1 cellular context compared by ENCODE assay signal in the genomic region with DNA sequence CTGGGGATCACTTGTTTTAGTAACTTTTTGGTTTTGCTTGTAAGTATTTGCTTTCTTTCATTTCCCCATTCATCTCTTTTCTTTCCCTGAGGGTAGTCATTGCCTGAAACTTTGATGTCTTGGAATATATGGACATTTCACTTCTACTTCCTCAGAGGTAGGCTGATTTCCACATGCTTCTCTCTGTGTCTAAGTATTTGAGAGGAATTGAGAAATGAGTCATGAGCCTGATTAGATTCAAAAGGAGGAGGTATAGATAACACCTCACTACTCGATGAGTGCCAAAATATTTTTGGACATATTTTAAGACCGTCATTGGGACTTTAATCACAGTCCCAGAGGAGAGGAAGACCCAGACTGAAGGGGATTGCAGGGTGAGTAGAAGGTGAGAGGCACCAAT.
TF ChIP-seq lines count a peak whose summit lies in the region.

No MANE protein-coding gene starts in this region.

TF ChIP-seq in GM23338, 12 proteins besides CTCF, POLR2A, EP300 and RAD21 (continued from another document):
- TF ChIP-seq, protein P1, sequence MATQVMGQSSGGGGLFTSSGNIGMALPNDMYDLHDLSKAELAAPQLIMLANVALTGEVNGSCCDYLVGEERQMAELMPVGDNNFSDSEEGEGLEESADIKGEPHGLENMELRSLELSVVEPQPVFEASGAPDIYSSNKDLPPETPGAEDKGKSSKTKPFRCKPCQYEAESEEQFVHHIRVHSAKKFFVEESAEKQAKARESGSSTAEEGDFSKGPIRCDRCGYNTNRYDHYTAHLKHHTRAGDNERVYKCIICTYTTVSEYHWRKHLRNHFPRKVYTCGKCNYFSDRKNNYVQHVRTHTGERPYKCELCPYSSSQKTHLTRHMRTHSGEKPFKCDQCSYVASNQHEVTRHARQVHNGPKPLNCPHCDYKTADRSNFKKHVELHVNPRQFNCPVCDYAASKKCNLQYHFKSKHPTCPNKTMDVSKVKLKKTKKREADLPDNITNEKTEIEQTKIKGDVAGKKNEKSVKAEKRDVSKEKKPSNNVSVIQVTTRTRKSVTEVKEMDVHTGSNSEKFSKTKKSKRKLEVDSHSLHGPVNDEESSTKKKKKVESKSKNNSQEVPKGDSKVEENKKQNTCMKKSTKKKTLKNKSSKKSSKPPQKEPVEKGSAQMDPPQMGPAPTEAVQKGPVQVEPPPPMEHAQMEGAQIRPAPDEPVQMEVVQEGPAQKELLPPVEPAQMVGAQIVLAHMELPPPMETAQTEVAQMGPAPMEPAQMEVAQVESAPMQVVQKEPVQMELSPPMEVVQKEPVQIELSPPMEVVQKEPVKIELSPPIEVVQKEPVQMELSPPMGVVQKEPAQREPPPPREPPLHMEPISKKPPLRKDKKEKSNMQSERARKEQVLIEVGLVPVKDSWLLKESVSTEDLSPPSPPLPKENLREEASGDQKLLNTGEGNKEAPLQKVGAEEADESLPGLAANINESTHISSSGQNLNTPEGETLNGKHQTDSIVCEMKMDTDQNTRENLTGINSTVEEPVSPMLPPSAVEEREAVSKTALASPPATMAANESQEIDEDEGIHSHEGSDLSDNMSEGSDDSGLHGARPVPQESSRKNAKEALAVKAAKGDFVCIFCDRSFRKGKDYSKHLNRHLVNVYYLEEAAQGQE (IDR thresholded peaks at IDR 0.05; ENCODE audit: unreplicated experiment): no peak
- no peak for TF ChIP-seq STAT1 (IDR thresholded peaks at IDR 0.05; ENCODE audit: unreplicated experiment)
- TF ChIP-seq, protein P2, sequence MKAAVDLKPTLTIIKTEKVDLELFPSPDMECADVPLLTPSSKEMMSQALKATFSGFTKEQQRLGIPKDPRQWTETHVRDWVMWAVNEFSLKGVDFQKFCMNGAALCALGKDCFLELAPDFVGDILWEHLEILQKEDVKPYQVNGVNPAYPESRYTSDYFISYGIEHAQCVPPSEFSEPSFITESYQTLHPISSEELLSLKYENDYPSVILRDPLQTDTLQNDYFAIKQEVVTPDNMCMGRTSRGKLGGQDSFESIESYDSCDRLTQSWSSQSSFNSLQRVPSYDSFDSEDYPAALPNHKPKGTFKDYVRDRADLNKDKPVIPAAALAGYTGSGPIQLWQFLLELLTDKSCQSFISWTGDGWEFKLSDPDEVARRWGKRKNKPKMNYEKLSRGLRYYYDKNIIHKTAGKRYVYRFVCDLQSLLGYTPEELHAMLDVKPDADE (IDR thresholded peaks at IDR 0.05): no peak
- no peak for TF ChIP-seq CREB1 (CRISPR knock-in tag; IDR thresholded peaks at IDR 0.05; ENCODE audit: low read depth)
- no peak for TF ChIP-seq ZNF331 (CRISPR knock-in tag; IDR thresholded peaks at IDR 0.05; ENCODE audit: low read depth)
- TF ChIP-seq POLR2AphosphoS5 (IDR thresholded peaks at IDR 0.05; ENCODE audit: low read depth): no peak
